ENCODE assay signal across 30 cellular contexts in genomic region chr2:125561302-125561701, GRCh38.
"Had no signal": no experiment of that assay in that cellular context is flagged by ENCODE, and none has a peak within 500 bp of the region (broad histone marks: within the 10 kb centered on the region; RNA-seq: fewer than 3 reads in every experiment).

No MANE protein-coding gene starts in this region.

- H3K27me3 ChIP-seq: ascending aorta, cardiac muscle cell had no signal

- H3K27ac ChIP-seq: ascending aorta, cardiac muscle cell, WERI-Rb-1 had no signal

- H3K4me1 ChIP-seq: ascending aorta had no signal

- ATAC-seq: activated CD4-positive, alpha-beta T cell treated with anti-CD3 and anti-CD28 coated beads for 36 hours; activated CD4-positive, CD25-positive, alpha-beta regulatory T cell treated with anti-CD3 and anti-CD28 coated beads, Interleukin-2, amount 50 U/mL, for 24 hours; activated CD8-positive, alpha-beta memory T cell treated with anti-CD3 and anti-CD28 coated beads, Interleukin-2, amount 10 ng/mL, durations not matched to agents 7 days and 5 days; activated CD8-positive, alpha-beta T cell treated with anti-CD3 and anti-CD28 coated beads, Interleukin-2, amount 10 ng/mL, durations not matched to agents 7 days and 5 days; activated naive CD8-positive, alpha-beta T cell treated with anti-CD3 and anti-CD28 coated beads, Interleukin-2, amount 50 U/mL, for 24 hours; WTC11 had no signal

- H3K36me3 ChIP-seq: ascending aorta, cardiac muscle cell, WERI-Rb-1 had no signal

- DNase-seq: activated CD4-positive, alpha-beta memory T cell treated with anti-CD3 and anti-CD28 coated beads, Interleukin-2, amount 10 ng/mL, durations not matched to agents 7 days and 5 days; activated CD4-positive, alpha-beta T cell treated with anti-CD3 and anti-CD28 coated beads for 1 hour; activated CD4-positive, alpha-beta T cell treated with anti-CD3 and anti-CD28 coated beads for 36 hours; activated CD4-positive, alpha-beta T cell treated with anti-CD3 and anti-CD28 coated beads for 48 hours; activated CD4-positive, alpha-beta T cell treated with anti-CD3 and anti-CD28 coated beads, Interleukin-2, amount 10 ng/mL, durations not matched to agents 7 days and 5 days; activated CD4-positive, alpha-beta T cell treated with anti-CD3 and anti-CD28 coated beads, Interleukin-2, amount 50 U/mL, for 48 hours; activated CD4-positive, CD25-positive, alpha-beta regulatory T cell; activated CD8-positive, alpha-beta memory T cell treated with anti-CD3 and anti-CD28 coated beads for 24 hours; activated CD8-positive, alpha-beta memory T cell treated with anti-CD3 and anti-CD28 coated beads, Interleukin-2, amount 10 ng/mL, durations not matched to agents 7 days and 5 days; activated CD8-positive, alpha-beta memory T cell treated with anti-CD3 and anti-CD28 coated beads, Interleukin-2, amount 50 U/mL, for 48 hours; activated CD8-positive, alpha-beta T cell treated with anti-CD3 and anti-CD28 coated beads, Interleukin-2, amount 10 ng/mL, durations not matched to agents 7 days and 5 days; activated effector memory CD4-positive, alpha-beta T cell treated with Interleukin-2 at 50 U/mL for 16 hours; activated gamma-delta T cell; activated naive CD4-positive, alpha-beta T cell treated with anti-CD3 and anti-CD28 coated beads, Interleukin-2, amount 10 ng/mL, durations not matched to agents 7 days and 5 days; activated naive CD4-positive, alpha-beta T cell treated with Interleukin-2 at 50 U/mL for 16 hours; activated naive CD8-positive, alpha-beta T cell treated with anti-CD3 and anti-CD28 coated beads, Interleukin-2, amount 10 ng/mL, durations not matched to agents 7 days and 5 days; activated naive CD8-positive, alpha-beta T cell treated with anti-CD3 and anti-CD28 coated beads, Interleukin-2, amount 50 U/mL, for 24 hours; activated T-cell treated with anti-CD3 and anti-CD28 coated beads, Interleukin-2, amount 50 U/mL, for 24 hours; activated T-cell treated with anti-CD3 and anti-CD28 coated beads, Interleukin-2, amount 50 U/mL, for 48 hours; amygdala; anterior cingulate cortex; caudate nucleus; T-helper 1 cell; T-helper 2 cell; T-helper 9 cell; WERI-Rb-1 had no signal

- H3K9me3 ChIP-seq: ascending aorta had no signal

- H3K4me3 ChIP-seq: ascending aorta, cardiac muscle cell had no signal
